Comparison of ENCODE assay signal across 7 cellular contexts in genomic region chr5:180820788-180821321, GRCh38. TPM values are rescaled to one million over a fixed set of nuclear protein-coding genes. Genes with fewer than 3 reads are reported as not detected.
DNase-seq lines count a peak whose midpoint lies in the region; ATAC-seq, FAIRE-seq and TF ChIP-seq lines count a peak whose summit lies in the region.

No MANE protein-coding gene starts in this region.

- H3K36me3 ChIP-seq in esophagus squamous epithelium (no peaks in the 10 kb centered on the region), suprapubic skin (no peaks in the 10 kb centered on the region), small intestine (ENCODE audit: control insufficient read depth in 2 of 2, insufficient read depth in 2 of 2, low read length in 2 of 2) (no peaks in the 10 kb centered on the region)

- intact Hi-C loops in esophagus squamous epithelium (cut with DNase I) = no loop called here

- no peaks in the 10 kb centered on the region for H3K9me3 ChIP-seq in esophagus squamous epithelium
- H3K9me3 ChIP-seq in suprapubic skin = no peaks in the 10 kb centered on the region
- H3K9me3 ChIP-seq in small intestine (ENCODE audit: control insufficient read depth, low read depth) = no peaks in the 10 kb centered on the region

- TF ChIP-seq EP300 in suprapubic skin (IDR thresholded peaks at IDR 0.05) = no peak

- H3K27ac ChIP-seq in esophagus squamous epithelium (peak overlapping the region; percentile 35 to 93 (median 82)), suprapubic skin (peak overlapping the region; percentile 82), small intestine (ENCODE audit: low read depth in 1 of 2, low read length in 1 of 2) (peak overlapping the region in 1 of 2 donors; percentile 87)

- H3K4me1 ChIP-seq in esophagus squamous epithelium (peaks cover 31 to 83% (median 46%) of the 10 kb centered on the region in 3 donors), suprapubic skin (peaks cover 74% of the 10 kb centered on the region), small intestine (ENCODE audit: control insufficient read depth in 2 of 2, insufficient read depth in 1 of 2, low read depth in 1 of 2, low read length in 1 of 2) (peaks cover 3% of the 10 kb centered on the region in 2 donors)

- peak; percentile 45 for ATAC-seq in GM19468 (IDR thresholded peaks at IDR 0.05; ENCODE audit: extremely low read depth, unreplicated experiment)
- peak; percentile 82 for ATAC-seq in HG03280 (IDR thresholded peaks at IDR 0.05; ENCODE audit: unreplicated experiment)

- H3K27me3 ChIP-seq in esophagus squamous epithelium = no peaks in the 10 kb centered on the region
- no peaks in the 10 kb centered on the region for H3K27me3 ChIP-seq in suprapubic skin
- H3K27me3 ChIP-seq in small intestine (ENCODE audit: control insufficient read depth in 2 of 2, insufficient read depth in 2 of 2, low read length in 2 of 2) = no peaks in the 10 kb centered on the region

- WGBS in esophagus squamous epithelium, 2 donors = 37 to 45% methylated on average over 3 of the region's 3 CpGs
- 62% methylated on average over 3 of the region's 3 CpGs for WGBS in suprapubic skin
- 33 to 43% (median 43%) methylated on average over 3 of the region's 3 CpGs for WGBS in small intestine, 3 donors

- FAIRE-seq in small intestine (lab: Jason Lieb, UNC) = no peak

- peak in 1 of 4 donors; percentile 32 for TF ChIP-seq POLR2A in esophagus squamous epithelium (IDR thresholded peaks at IDR 0.05)
- no peak for TF ChIP-seq POLR2A in suprapubic skin (IDR thresholded peaks at IDR 0.05)

- DNase-seq in esophagus squamous epithelium (lab: John Stamatoyannopoulos, UW) (no peak), suprapubic skin (ENCODE audit: low spot score in 2 of 2) (peak in 1 of 2 donors; percentile 16), SW 1271 (lab: John Stamatoyannopoulos, UW) (no peak), small intestine (no peak)
- DNase-seq in stimulated activated CD4-positive, alpha-beta T cell treated with anti-CD3 and anti-CD28 coated beads, Interleukin-4, amount 100 ng/mL, for 1 hour = no peak

- H3K4me3 ChIP-seq in esophagus squamous epithelium (peak overlapping the region in 1 of 4 donors; percentile 3), suprapubic skin (no peak overlapping the region), small intestine (ENCODE audit: low read depth in 1 of 2, low read length in 2 of 2) (no peak overlapping the region)

- TF ChIP-seq CTCF in esophagus squamous epithelium (IDR thresholded peaks at IDR 0.05) = no peak
- no peak for TF ChIP-seq CTCF in suprapubic skin (IDR thresholded peaks at IDR 0.05)

RNA-seq across cellular contexts. Expression of gene MGAT1, which starts 18.2 kb away (rescaled TPM):
- total RNA-seq in esophagus squamous epithelium (100 to 1,000 TPM in 2 of 4 donors, 10 to 100 TPM in 2; 62.6 to 163 (median 111) TPM), suprapubic skin (100 to 1,000 TPM; 122 to 137 (median 125) TPM)
- 100 to 1,000 TPM in 1 of 3 donors, 10 to 100 TPM in 2; 52.3 to 125 (median 65.9) TPM for polyA plus RNA-seq in small intestine

RNA-seq across cellular contexts. Expression of gene ZFP62, which starts 40.2 kb away (rescaled TPM):
- total RNA-seq in esophagus squamous epithelium = 10 to 100 TPM in 3 of 4 donors, 1 to 10 TPM in 1; 8.9 to 32.6 (median 19.2) TPM
- total RNA-seq in suprapubic skin = 10 to 100 TPM; 35.5 to 41.1 (median 39.1) TPM
- polyA plus RNA-seq in small intestine = 10 to 100 TPM in 2 of 3 donors, 1 to 10 TPM in 1; 8.7 to 17.6 (median 14.9) TPM
